In the genomic region with DNA sequence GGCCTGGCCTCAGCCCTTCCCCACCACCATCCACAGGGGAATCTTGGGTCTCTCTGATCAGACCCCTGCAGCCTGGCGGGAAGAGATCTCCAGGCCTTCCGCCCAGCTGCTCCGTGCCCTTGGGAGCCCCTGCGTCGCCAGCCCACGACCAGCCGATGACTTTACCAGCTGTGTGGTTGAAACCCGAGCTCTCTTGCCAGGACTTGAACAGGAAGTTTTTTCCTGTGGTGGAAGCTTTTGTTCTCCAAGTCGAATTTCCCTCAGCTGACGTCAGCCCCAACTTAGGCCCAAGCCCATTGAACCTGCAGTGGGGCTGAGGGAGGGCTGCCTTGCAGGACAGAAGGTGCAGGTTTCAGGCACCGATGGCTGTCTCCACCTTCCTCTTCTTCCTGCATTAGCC, we compare ENCODE assay signal across 12 cellular contexts. TPM values are rescaled to one million over a fixed set of nuclear protein-coding genes. Genes with fewer than 3 reads are reported as not detected.
A peak's percentile ranks its signal among the peaks of the same experiment; 100 is the strongest.
DNase-seq lines count a peak whose midpoint lies in the region; ATAC-seq, FAIRE-seq and TF ChIP-seq lines count a peak whose summit lies in the region.
"Had no signal": no experiment of that assay in that cellular context is flagged by ENCODE, and none has a peak within 500 bp of the region (broad histone marks: within the 10 kb centered on the region; RNA-seq: fewer than 3 reads in every experiment).

No MANE protein-coding gene starts in this region.

- no peaks in the 10 kb centered on the region for H3K27me3 ChIP-seq in astrocyte (ENCODE audit: insufficient read depth, low read length)
- H3K27me3 ChIP-seq in right cardiac atrium (ENCODE audit: control insufficient read depth, insufficient read depth), result no peaks in the 10 kb centered on the region
- no peaks in the 10 kb centered on the region for H3K27me3 ChIP-seq in subcutaneous abdominal adipose tissue (ENCODE audit: control insufficient read depth in 5 of 5, insufficient read depth in 4 of 5, low read length in 5 of 5)
- H3K27me3 ChIP-seq: hepatocyte, ovary had no signal

- H3K27ac ChIP-seq in astrocyte (ENCODE audit: low read depth, low read length), result peak overlapping the region; percentile 41
- peak overlapping the region; percentile 14 for H3K27ac ChIP-seq in right cardiac atrium (ENCODE audit: low read length)
- H3K27ac ChIP-seq in subcutaneous abdominal adipose tissue (ENCODE audit: low read depth, low read length), result peak overlapping the region; percentile 23
- H3K27ac ChIP-seq: hepatocyte, ovary had no signal

- no peak for FAIRE-seq in astrocyte (lab: Jason Lieb, UNC)
- FAIRE-seq: A204.1 had no signal

- peak overlapping the region; percentile 51 for H2AFZ ChIP-seq in astrocyte (ENCODE audit: low read depth, low read length)
- H2AFZ ChIP-seq: hepatocyte had no signal

- H3K9me3 ChIP-seq in astrocyte (ENCODE audit: insufficient read depth, low read depth, low read length), result no peaks in the 10 kb centered on the region
- H3K9me3 ChIP-seq in right cardiac atrium (ENCODE audit: control insufficient read depth, low read length), result no peaks in the 10 kb centered on the region
- no peaks in the 10 kb centered on the region for H3K9me3 ChIP-seq in subcutaneous abdominal adipose tissue (ENCODE audit: control insufficient read depth in 5 of 5, low read length in 5 of 5)
- H3K9me3 ChIP-seq: ovary had no signal

- no peak overlapping the region for H3K9ac ChIP-seq in astrocyte (ENCODE audit: low read length)
- H3K9ac ChIP-seq in subcutaneous abdominal adipose tissue (ENCODE audit: low read length in 5 of 5), result no peak overlapping the region

- no peaks in the 10 kb centered on the region for H4K20me1 ChIP-seq in astrocyte (ENCODE audit: insufficient read depth, low read length)

- peaks cover 2% of the 10 kb centered on the region for H3K9me3 Mint-ChIP-seq in astrocyte (ENCODE audit: unreplicated experiment)

- WGBS in right cardiac atrium, result 53% methylated on average over 11 of the region's 11 CpGs

- H3K4me3 ChIP-seq in astrocyte (ENCODE audit: insufficient read depth, low read depth, low read length) (no peak overlapping the region), right cardiac atrium (ENCODE audit: low read length) (no peak overlapping the region), subcutaneous abdominal adipose tissue (ENCODE audit: low read depth in 1 of 5, low read length in 5 of 5) (no peak overlapping the region)
- H3K4me3 ChIP-seq: hepatocyte, ovary had no signal

- H3K4me1 ChIP-seq in astrocyte (ENCODE audit: insufficient read depth, low read length) (peaks cover 15% of the 10 kb centered on the region), right cardiac atrium (ENCODE audit: control insufficient read depth, insufficient read depth, low read length) (no peaks in the 10 kb centered on the region), subcutaneous abdominal adipose tissue (ENCODE audit: control insufficient read depth in 5 of 5, insufficient read depth in 5 of 5, low read length in 5 of 5) (peaks cover 0 to 35% (median 5%) of the 10 kb centered on the region in 5 donors)

- H3K79me2 ChIP-seq in astrocyte (ENCODE audit: insufficient read depth, low read length), result no peaks in the 10 kb centered on the region
- H3K79me2 ChIP-seq: hepatocyte had no signal

- H3K4me2 ChIP-seq in astrocyte (ENCODE audit: low read length), result peak overlapping the region; percentile 47
- H3K4me2 ChIP-seq: hepatocyte had no signal

- H3K27me3 Mint-ChIP-seq in astrocyte (ENCODE audit: low read depth, unreplicated experiment), result peaks cover 4% of the 10 kb centered on the region

- peak overlapping the region; percentile 93 for H3K27ac Mint-ChIP-seq in astrocyte (ENCODE audit: unreplicated experiment)

- TF ChIP-seq CTCF in astrocyte (IDR thresholded peaks at IDR 0.05; ENCODE audit: insufficient read depth, low read depth, low read length), result no peak

- no peak overlapping the region for H3K4me3 Mint-ChIP-seq in astrocyte (ENCODE audit: unreplicated experiment)

- ATAC-seq in right cardiac atrium (peak; percentile 74 to 84), HG03520 (IDR thresholded peaks at IDR 0.05; ENCODE audit: unreplicated experiment) (no peak), GM18870 (IDR thresholded peaks at IDR 0.05; ENCODE audit: unreplicated experiment) (no peak)

- DNase-seq in DMS79 treated with DMSO at 0.1 percent for 48 hours (lab: John Stamatoyannopoulos, UW), result peak; percentile 5
- no peak for DNase-seq in DMS79 (lab: John Stamatoyannopoulos, UW)
- peak; percentile 90 for DNase-seq in astrocyte (ENCODE audit: low read depth)
- peak; percentile 38 to 74 (median 64) for DNase-seq in right cardiac atrium
- no peak for DNase-seq in NCI-H524 treated with DMSO at 0.1 percent for 48 hours (lab: John Stamatoyannopoulos, UW)
- DNase-seq: activated CD4-positive, alpha-beta T cell treated with anti-CD3 and anti-CD28 coated beads, Interleukin-2, amount 50 U/mL, for 1 hour; ovary had no signal

- H3K36me3 ChIP-seq in astrocyte (ENCODE audit: insufficient read depth, low read length) (no peaks in the 10 kb centered on the region), subcutaneous abdominal adipose tissue (ENCODE audit: control insufficient read depth in 5 of 5, insufficient read depth in 5 of 5, low read length in 5 of 5) (no peaks in the 10 kb centered on the region)
- H3K36me3 ChIP-seq: ovary had no signal

- peaks cover 17% of the 10 kb centered on the region for H3K4me1 Mint-ChIP-seq in astrocyte (ENCODE audit: low read depth, unreplicated experiment)

- intact Hi-C loops in right cardiac atrium (cut with DNase I), result loop anchor here in 1 of 4 donors (10.0 kb wide), 1 partner anchor 59 kb away; no protein-coding TSS in a partner anchor

- no peaks in the 10 kb centered on the region for H3K36me3 Mint-ChIP-seq in astrocyte (ENCODE audit: low read depth, unreplicated experiment)

RNA-seq across cellular contexts. Expression of a gene that starts 51.7 kb away (rescaled TPM):
- total RNA-seq in astrocyte (65.6 and 78.0 TPM in 2 replicates), right cardiac atrium (10 to 100 TPM; 29.2 to 40.5 (median 30.5) TPM)
- polyA plus RNA-seq in right cardiac atrium, result 9.9 TPM

Comparison
In these comparisons a context has a peak if more than half of its experiments do, and no peak if none do; other contexts are left out.
1. DNase-seq: peak in DMS79 treated with DMSO at 0.1 percent for 48 hours (single experiment), astrocyte (single experiment) and right cardiac atrium (3 of 3); none in DMS79 (single experiment) and NCI-H524 treated with DMSO at 0.1 percent for 48 hours (single experiment).
2. ATAC-seq: peak in right cardiac atrium (2 of 2); none in HG03520 (single experiment) and GM18870 (single experiment).
3. Peak in every context shown above with its lines, with median percentiles within 50 percentile points of each other: H3K27ac ChIP-seq.